Comparison of ENCODE assay signal across 9 cellular contexts in genomic region chr11:124761301-124762021, GRCh38. TPM values are rescaled to one million over a fixed set of nuclear protein-coding genes. Genes with fewer than 3 reads are reported as not detected.
DNase-seq lines count a peak whose midpoint lies in the region; TF ChIP-seq lines count a peak whose summit lies in the region.
"Had no signal": no experiment of that assay in that cellular context is flagged by ENCODE, and none has a peak within 500 bp of the region (broad histone marks: within the 10 kb centered on the region; RNA-seq: fewer than 3 reads in every experiment).

No MANE protein-coding gene starts in this region.

- H2BK5ac ChIP-seq in trophoblast cell (ENCODE audit: low read depth, low read length, poor library complexity), result no peak overlapping the region

- H4K8ac ChIP-seq in trophoblast cell (ENCODE audit: low read depth, low read length), result no peak overlapping the region

- H3K14ac ChIP-seq in trophoblast cell (ENCODE audit: low read length), result no peak overlapping the region

- H3K4me1 ChIP-seq in trophoblast cell (ENCODE audit: control insufficient read depth in 1 of 2, insufficient read depth in 2 of 2, low read length in 2 of 2), result peaks cover 16 to 37% of the 10 kb centered on the region in 2 experiments

- no peak overlapping the region for H2AK5ac ChIP-seq in trophoblast cell (ENCODE audit: low read length)

- intact Hi-C loops in posterior vena cava (cut with DNase I), result loop anchor here (2.0 to 10.0 kb wide), 5 partner anchors 36 to 97 kb away; partner anchors contain the start of gene MSANTD2 (in 1 of the 2)

- H3K79me1 ChIP-seq in trophoblast cell (ENCODE audit: low read length), result peaks cover 2% of the 10 kb centered on the region

- H3K27ac ChIP-seq in trophoblast cell (ENCODE audit: low read depth, low read length), result no peak overlapping the region

- H3K27me3 ChIP-seq in trophoblast cell (ENCODE audit: insufficient read depth, low read length), result peaks cover 60% of the 10 kb centered on the region

- H3K9me3 Mint-ChIP-seq in endothelial cell (ENCODE audit: unreplicated experiment), result no peaks in the 10 kb centered on the region
- H3K9me3 Mint-ChIP-seq: HFFc6 had no signal

- no peak overlapping the region for H3K4ac ChIP-seq in trophoblast cell (ENCODE audit: low read depth, low read length)

- H3K4me3 ChIP-seq in GM12864 (ENCODE audit: low read depth, low read length) (peak overlapping the region; percentile 70), trophoblast cell (ENCODE audit: low read depth, low read length) (peak overlapping the region; percentile 59)
- H3K4me3 ChIP-seq in Jurkat, Clone E6-1 (ENCODE audit: low read length), result peak overlapping the region; percentile 23

- peaks cover 39% of the 10 kb centered on the region for H3K36me3 Mint-ChIP-seq in endothelial cell (ENCODE audit: low read depth, unreplicated experiment)

- H2BK120ac ChIP-seq in trophoblast cell (ENCODE audit: insufficient read depth, low read length, poor library complexity), result no peak overlapping the region

- no peak overlapping the region for H2BK12ac ChIP-seq in trophoblast cell (ENCODE audit: low read length)

- H3K27me3 Mint-ChIP-seq in endothelial cell (ENCODE audit: unreplicated experiment), result peaks cover 20% of the 10 kb centered on the region

- peaks cover 34% of the 10 kb centered on the region for H3K4me1 Mint-ChIP-seq in endothelial cell (ENCODE audit: unreplicated experiment)

- no peak overlapping the region for H4K12ac ChIP-seq in trophoblast cell (ENCODE audit: low read depth, low read length)

- no peak overlapping the region for H4K91ac ChIP-seq in trophoblast cell (ENCODE audit: low read depth, low read length)

- no CpG with 5 or more reads among the region's 21 CpGs for WGBS in trophoblast cell (ENCODE audit: extremely low coverage, insufficient coverage, insufficient read length)

- no peak overlapping the region for H3K9ac ChIP-seq in trophoblast cell (ENCODE audit: low read length)

- H3K9me3 ChIP-seq in trophoblast cell (ENCODE audit: insufficient read depth, low read depth, low read length), result peaks cover 7% of the 10 kb centered on the region

- peak overlapping the region; percentile 63 for H3K4me2 ChIP-seq in trophoblast cell (ENCODE audit: low read length)

- H3K18ac ChIP-seq in trophoblast cell (ENCODE audit: low read length), result no peak overlapping the region

- H2AFZ ChIP-seq in trophoblast cell (ENCODE audit: insufficient read depth, low read length, poor library complexity), result no peak overlapping the region

- no peaks in the 10 kb centered on the region for H3K36me3 ChIP-seq in trophoblast cell (ENCODE audit: control insufficient read depth in 1 of 2, insufficient read depth in 2 of 2, low read length in 2 of 2)

- peak overlapping the region; percentile 97 for H3K27ac Mint-ChIP-seq in endothelial cell (ENCODE audit: unreplicated experiment)
- H3K27ac Mint-ChIP-seq: HFFc6 had no signal

- no peak for DNase-seq in GM12864 (ENCODE audit: low read depth)
- DNase-seq in Jurkat, Clone E6-1 (ENCODE audit: low read depth, low spot score), result no peak
- DNase-seq in endothelial cell (ENCODE audit: low spot score), result peak; percentile 58
- DNase-seq in trophoblast cell, result no peak
- DNase-seq in pons (ENCODE audit: low spot score), result no peak
- no peak for DNase-seq in KG1 (lab: John Stamatoyannopoulos, UW)
- no peak for DNase-seq in posterior vena cava (ENCODE audit: low spot score)
- DNase-seq in occipital lobe (lab: John Stamatoyannopoulos, UW), result no peak
- DNase-seq: HFFc6 had no signal

- TF ChIP-seq CTCF in GM12864 (IDR thresholded peaks at IDR 0.05; ENCODE audit: low read depth, low read length, missing control alignments) (peak; percentile 27), endothelial cell (IDR thresholded peaks at IDR 0.05; ENCODE audit: unreplicated experiment) (no peak)

- H3K4me3 Mint-ChIP-seq in endothelial cell (ENCODE audit: unreplicated experiment), result peak overlapping the region; percentile 98
- H3K4me3 Mint-ChIP-seq: HFFc6 had no signal

- H3K23ac ChIP-seq in trophoblast cell (ENCODE audit: low read length), result no peak overlapping the region

- H3K79me2 ChIP-seq in trophoblast cell (ENCODE audit: control insufficient read depth, insufficient read depth, low read length, poor library complexity), result no peaks in the 10 kb centered on the region

RNA-seq across cellular contexts. Expression of gene ESAM, which starts 0.6 kb away (rescaled TPM):
- 0.48 TPM for polyA plus RNA-seq in Jurkat, Clone E6-1 (2012; ENCODE audit: insufficient read depth, insufficient read length)
- total RNA-seq in endothelial cell (ENCODE audit: unreplicated experiment) (490 TPM), posterior vena cava (10 to 100 TPM; 71.5 to 76.9 TPM), occipital lobe (3.7 TPM)
- polyA plus RNA-seq in trophoblast cell (2013), result 4.6 and 4.8 TPM in 2 replicates

RNA-seq across cellular contexts. Expression of gene VSIG2, which starts 9.4 kb away (rescaled TPM):
- polyA plus RNA-seq in Jurkat, Clone E6-1 (2012; ENCODE audit: insufficient read depth, insufficient read length), result not detected
- total RNA-seq in endothelial cell (ENCODE audit: unreplicated experiment), result 8.6 TPM
- 0.04 TPM in 1 of 2 replicates, not detected in the other for polyA plus RNA-seq in trophoblast cell (2013)
- 1 to 10 TPM; 1.1 to 1.2 TPM for total RNA-seq in posterior vena cava
- total RNA-seq in occipital lobe, result not detected

RNA-seq across cellular contexts. Expression of gene NRGN, which starts 21.7 kb away (rescaled TPM):
- 19.5 TPM for polyA plus RNA-seq in Jurkat, Clone E6-1 (2012; ENCODE audit: insufficient read depth, insufficient read length)
- total RNA-seq in endothelial cell (ENCODE audit: unreplicated experiment) (17.0 TPM), posterior vena cava (1 to 10 TPM; 5.1 to 7.6 TPM), occipital lobe (2.7 TPM)
- polyA plus RNA-seq in trophoblast cell (2013), result 0.63 and 0.67 TPM in 2 replicates

RNA-seq across cellular contexts. Expression of gene MSANTD2, which starts 38.7 kb away (rescaled TPM):
- 2.7 TPM for polyA plus RNA-seq in Jurkat, Clone E6-1 (2012; ENCODE audit: insufficient read depth, insufficient read length)
- total RNA-seq in endothelial cell (ENCODE audit: unreplicated experiment) (32.4 TPM), posterior vena cava (10 to 100 TPM; 12.6 to 13.0 TPM), occipital lobe (18.9 TPM)
- 8.2 and 8.7 TPM in 2 replicates for polyA plus RNA-seq in trophoblast cell (2013)

Comparison
In these comparisons a context has a peak if more than half of its experiments do, and no peak if none do; other contexts are left out.
1. RNA of gene ESAM, which starts 0.6 kb away (total RNA-seq): 490 TPM in endothelial cell (single experiment) and 71.5 to 76.9 TPM in posterior vena cava; 3.7 TPM in occipital lobe (single experiment); every median in the first group is over 10 times any median in the second.
2. Peak in every context shown above with its lines, with median percentiles within 50 percentile points of each other: H3K4me3 ChIP-seq.